In genomic region chr14:25009891-25010290, GRCh38 we compare ENCODE assay signal across 14 cellular contexts. TPM values are rescaled to one million over a fixed set of nuclear protein-coding genes. Genes with fewer than 3 reads are reported as not detected.
DNase-seq lines count a peak whose midpoint lies in the region; ATAC-seq, FAIRE-seq and TF ChIP-seq lines count a peak whose summit lies in the region.
"Had no signal": no experiment of that assay in that cellular context is flagged by ENCODE, and none has a peak within 500 bp of the region (broad histone marks: within the 10 kb centered on the region; RNA-seq: fewer than 3 reads in every experiment).

No MANE protein-coding gene starts in this region.

- peaks cover 9% of the 10 kb centered on the region; the same call in 1 of the 2 replicates for H3K9me3 ChIP-seq in PC-3 (ENCODE audit: low read length)
- H3K9me3 ChIP-seq: colonic mucosa had no signal

- no peak overlapping the region for H3K4me2 ChIP-seq in PC-3 (ENCODE audit: low read length)

- H3K9me2 ChIP-seq in PC-3 (replicated peaks; ENCODE audit: low read length), result no peaks in the 10 kb centered on the region

- intact Hi-C loops in PC-3 (cut with micrococcal nuclease), result no loop called here

- ATAC-seq in GM19035 (IDR thresholded peaks at IDR 0.05; ENCODE audit: unreplicated experiment) (no peak), PC-3 (no peak)

- DNase-seq in ELR (ENCODE audit: low read depth), result peak; percentile 41
- DNase-seq in RCC 7860 (ENCODE audit: low spot score), result peak; percentile 4
- DNase-seq in hepatic stellate cell (ENCODE audit: low spot score), result peak; percentile 20
- no peak for DNase-seq in progenitor cell of endocrine pancreas (ENCODE audit: low spot score, unreplicated experiment)
- no peak for DNase-seq in NCI-H2196 (lab: John Stamatoyannopoulos, UW; ENCODE audit: unreplicated experiment)
- no peak for DNase-seq in PC-3
- no peak for DNase-seq in RWPE1 (ENCODE audit: low spot score)
- DNase-seq: activated CD4-positive, alpha-beta T cell treated with anti-CD3 and anti-CD28 coated beads, Interleukin-2, amount 10 ng/mL, durations not matched to agents 24 days and 14 days; colonic mucosa; NCI-H1092 treated with DMSO at 0.1 percent for 48 hours; NCI-H748 treated with DMSO at 0.1 percent for 48 hours had no signal

- H3K27me3 ChIP-seq in PC-3 (ENCODE audit: low read length), result no peaks in the 10 kb centered on the region
- H3K27me3 ChIP-seq: colonic mucosa had no signal

- H3K4me1 Mint-ChIP-seq in progenitor cell of endocrine pancreas (ENCODE audit: low read depth), result peaks cover 32% of the 10 kb centered on the region
- H3K4me1 Mint-ChIP-seq: activated CD4-positive, alpha-beta T cell treated with anti-CD3 and anti-CD28 coated beads, Interleukin-2, amount 10 ng/mL, durations not matched to agents 24 days and 14 days had no signal

- H3K36me3 Mint-ChIP-seq in progenitor cell of endocrine pancreas (ENCODE audit: insufficient read depth), result no peaks in the 10 kb centered on the region

- H3K9ac ChIP-seq in PC-3 (ENCODE audit: low read length), result no peak overlapping the region

- no peaks in the 10 kb centered on the region for H3F3A ChIP-seq in PC-3 (ENCODE audit: low read length, unreplicated experiment)

- POLR2A ChIA-PET in PC-3 (lab: Charles Lee; ENCODE audit: unreplicated experiment), result no interaction called here
- POLR2A ChIA-PET in RWPE1 (lab: Yijun Ruan, JAX; ENCODE audit: low non-redundant PET), result no interaction called here

- H3K9me3 Mint-ChIP-seq in progenitor cell of endocrine pancreas (ENCODE audit: low read depth), result peaks cover 4% of the 10 kb centered on the region
- H3K9me3 Mint-ChIP-seq: activated CD4-positive, alpha-beta T cell treated with anti-CD3 and anti-CD28 coated beads, Interleukin-2, amount 10 ng/mL, durations not matched to agents 24 days and 14 days had no signal

- no peaks in the 10 kb centered on the region for H3K79me2 ChIP-seq in PC-3 (ENCODE audit: low read length)

- no peak for TF ChIP-seq CTCF in progenitor cell of endocrine pancreas (IDR thresholded peaks at IDR 0.05; ENCODE audit: unreplicated experiment)
- TF ChIP-seq CTCF in PC-3 (conservative IDR thresholded peaks at IDR 0.05; ENCODE audit: low read depth, low read length), result no peak
- TF ChIP-seq CTCF in RWPE1 (conservative IDR thresholded peaks at IDR 0.05; ENCODE audit: low read depth), result no peak

- FAIRE-seq in RCC 7860 (lab: Jason Lieb, UNC), result no peak

- H3K4me1 ChIP-seq in PC-3 (ENCODE audit: insufficient read depth, low read length), result no peaks in the 10 kb centered on the region

- H3K27me3 Mint-ChIP-seq in progenitor cell of endocrine pancreas, result no peaks in the 10 kb centered on the region

- BruUV-seq in PC-3 (replicated peaks; lab: Mats Ljungman, UMichigan), result no TSS peak

- CTCF ChIA-PET in PC-3 (lab: Charles Lee), result no interaction called here
- CTCF ChIA-PET in RWPE1 (lab: Yijun Ruan, JAX), result interaction anchor here (0.6 kb wide), 1 partner anchor 15 kb away, joined by 3 read pairs; no protein-coding TSS in a partner anchor

- H3K36me3 ChIP-seq in PC-3 (ENCODE audit: low read depth, low read length), result no peaks in the 10 kb centered on the region
- H3K36me3 ChIP-seq: colonic mucosa had no signal

- no peak overlapping the region for H2AFZ ChIP-seq in PC-3 (ENCODE audit: low read length)

- H3K27ac Mint-ChIP-seq in progenitor cell of endocrine pancreas, result peak overlapping the region; percentile 78
- H3K27ac Mint-ChIP-seq: activated CD4-positive, alpha-beta T cell treated with anti-CD3 and anti-CD28 coated beads, Interleukin-2, amount 10 ng/mL, durations not matched to agents 24 days and 14 days had no signal

- H3K4me3 ChIP-seq in PC-3 (ENCODE audit: low read length), result no peak overlapping the region
- H3K4me3 ChIP-seq: colonic mucosa, SK-N-MC, skin epidermis had no signal

- H3K4me3 Mint-ChIP-seq in progenitor cell of endocrine pancreas (ENCODE audit: low read depth), result peak overlapping the region; percentile 6
- H3K4me3 Mint-ChIP-seq: activated CD4-positive, alpha-beta T cell treated with anti-CD3 and anti-CD28 coated beads, Interleukin-2, amount 10 ng/mL, durations not matched to agents 24 days and 14 days had no signal

- H4K20me1 ChIP-seq in PC-3 (ENCODE audit: low read length), result no peaks in the 10 kb centered on the region

- H3K27ac ChIP-seq in PC-3 (ENCODE audit: low read length) (no peak overlapping the region), RWPE1 (no peak overlapping the region)
- H3K27ac ChIP-seq: colonic mucosa, SK-N-MC, skin epidermis had no signal

RNA-seq across cellular contexts. Expression of gene STXBP6, which starts 40.1 kb away (rescaled TPM):
- total RNA-seq in progenitor cell of endocrine pancreas (11.7 and 11.9 TPM in 2 replicates), PC-3 (2014; rRNA removed) (0.40 TPM in 1 of 2 replicates, not detected in the other)
- total RNA-seq: activated CD4-positive, alpha-beta T cell treated with anti-CD3 and anti-CD28 coated beads, Interleukin-2, amount 10 ng/mL, durations not matched to agents 24 days and 14 days had no signal

Comparison
In these comparisons a context has a peak if more than half of its experiments do, and no peak if none do; other contexts are left out.
1. DNase-seq: peak in ELR (single experiment), RCC 7860 (single experiment) and hepatic stellate cell (single experiment); none in progenitor cell of endocrine pancreas (single experiment), NCI-H2196 (single experiment), PC-3 (single experiment) and RWPE1 (single experiment).